In the genomic region with DNA sequence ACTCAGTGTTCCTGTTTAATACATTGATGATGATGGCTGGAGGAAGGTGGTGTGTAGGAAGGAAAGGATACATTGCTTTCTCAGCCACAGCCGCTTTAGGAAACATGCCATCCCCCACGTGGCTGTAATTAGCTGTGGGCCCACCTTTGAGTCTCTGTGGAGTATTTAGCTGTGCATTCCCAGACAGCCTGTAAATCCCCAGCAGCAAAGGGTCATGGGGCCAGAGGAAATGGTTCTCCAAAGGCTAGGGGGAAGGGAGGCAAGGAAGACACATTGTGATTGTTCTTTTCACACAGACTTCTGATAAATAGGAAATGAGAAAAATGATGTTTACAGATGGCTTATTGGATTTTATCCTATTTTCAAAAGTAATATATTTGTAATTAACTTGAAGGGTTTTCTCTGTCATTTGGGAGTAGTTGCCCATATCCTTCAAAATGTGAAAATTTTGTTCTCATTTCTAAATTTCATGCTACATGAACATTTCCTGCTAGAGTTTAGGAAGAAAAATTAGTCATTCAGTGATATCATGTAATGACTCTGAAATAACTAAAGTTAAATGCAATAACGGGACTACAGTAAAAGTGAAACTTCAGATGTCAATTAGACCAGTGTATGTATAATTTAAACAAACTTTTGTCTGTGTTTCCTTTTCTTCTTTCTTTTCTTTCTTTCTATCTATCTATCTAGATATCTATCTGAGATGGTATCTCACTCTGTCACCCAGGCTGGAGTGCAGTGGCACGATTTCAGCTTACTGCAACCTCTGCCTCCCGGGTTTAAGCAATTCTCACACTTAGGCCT, we compare ENCODE assay signal across 8 cellular contexts. TPM values are rescaled to one million over a fixed set of nuclear protein-coding genes. Genes with fewer than 3 reads are reported as not detected.
A peak's percentile ranks its signal among the peaks of the same experiment; 100 is the strongest.
DNase-seq lines count a peak whose midpoint lies in the region; ATAC-seq lines count a peak whose summit lies in the region.

No MANE protein-coding gene starts in this region.

- peak; percentile 23 for DNase-seq in ELF-1 (ENCODE audit: low read depth, low spot score)
- peak; percentile 81 for DNase-seq in M059J (ENCODE audit: low read depth)
- DNase-seq in dedifferentiated amniotic fluid mesenchymal stem cell (ENCODE audit: extremely low spot score): peak; percentile 67
- DNase-seq in natural killer cell treated with Interleukin-12 subunit alpha and Interleukin-12 subunit beta and Interleukin-15 and Interleukin-18, amount 100 ng/mL, for 72 hours (ENCODE audit: low spot score): no peak
- DNase-seq in NCI-H524 treated with DMSO at 0.1 percent for 48 hours (lab: John Stamatoyannopoulos, UW): no peak
- DNase-seq in MV-4-11 (lab: John Stamatoyannopoulos, UW): no peak
- no peak for DNase-seq in ecto neural progenitor cell (ENCODE audit: low spot score)

- ATAC-seq in natural killer cell treated with Interleukin-12 subunit alpha and Interleukin-12 subunit beta and Interleukin-15 and Interleukin-18, amount 100 ng/mL, for 72 hours: peak; percentile 75 to 88
- no peak for ATAC-seq in HG03139 (IDR thresholded peaks at IDR 0.05; ENCODE audit: unreplicated experiment)

- H3K4me1 Mint-ChIP-seq in natural killer cell treated with Interleukin-12 subunit alpha and Interleukin-12 subunit beta and Interleukin-15 and Interleukin-18, amount 100 ng/mL, for 72 hours (ENCODE audit: low read depth in 2 of 2): peaks cover 24 to 47% of the 10 kb centered on the region in 2 donors

- peaks cover 18% of the 10 kb centered on the region for H3K36me3 Mint-ChIP-seq in natural killer cell treated with Interleukin-12 subunit alpha and Interleukin-12 subunit beta and Interleukin-15 and Interleukin-18, amount 100 ng/mL, for 72 hours

- peak overlapping the region; percentile 87 to 91 for H3K27ac Mint-ChIP-seq in natural killer cell treated with Interleukin-12 subunit alpha and Interleukin-12 subunit beta and Interleukin-15 and Interleukin-18, amount 100 ng/mL, for 72 hours

- H3K4me3 Mint-ChIP-seq in natural killer cell treated with Interleukin-12 subunit alpha and Interleukin-12 subunit beta and Interleukin-15 and Interleukin-18, amount 100 ng/mL, for 72 hours: peak overlapping the region; percentile 48

- no peaks in the 10 kb centered on the region for H3K27me3 Mint-ChIP-seq in natural killer cell treated with Interleukin-12 subunit alpha and Interleukin-12 subunit beta and Interleukin-15 and Interleukin-18, amount 100 ng/mL, for 72 hours

- no peaks in the 10 kb centered on the region for H3K9me3 Mint-ChIP-seq in natural killer cell treated with Interleukin-12 subunit alpha and Interleukin-12 subunit beta and Interleukin-15 and Interleukin-18, amount 100 ng/mL, for 72 hours

RNA-seq across cellular contexts. Expression of a gene that starts 24.3 kb away (rescaled TPM):
- total RNA-seq in M059J (2014; rRNA removed; shearing (Covaris generic)): 91.4 and 128 TPM in 2 replicates
- 10 to 100 TPM in 1 of 2 donors, 1 to 10 TPM in 1; 8.1 to 23.7 TPM for total RNA-seq in natural killer cell treated with Interleukin-12 subunit alpha and Interleukin-12 subunit beta and Interleukin-15 and Interleukin-18, amount 100 ng/mL, for 72 hours

Comparison
In these comparisons a context has a peak if more than half of its experiments do, and no peak if none do; other contexts are left out.
1. DNase-seq: peak in ELF-1 (single experiment), M059J (single experiment) and dedifferentiated amniotic fluid mesenchymal stem cell (single experiment); none in natural killer cell treated with Interleukin-12 subunit alpha and Interleukin-12 subunit beta and Interleukin-15 and Interleukin-18, amount 100 ng/mL, for 72 hours (single experiment), NCI-H524 treated with DMSO at 0.1 percent for 48 hours (single experiment), MV-4-11 (single experiment) and ecto neural progenitor cell (single experiment).